8 cellular contexts compared by ENCODE assay signal in the genomic region with DNA sequence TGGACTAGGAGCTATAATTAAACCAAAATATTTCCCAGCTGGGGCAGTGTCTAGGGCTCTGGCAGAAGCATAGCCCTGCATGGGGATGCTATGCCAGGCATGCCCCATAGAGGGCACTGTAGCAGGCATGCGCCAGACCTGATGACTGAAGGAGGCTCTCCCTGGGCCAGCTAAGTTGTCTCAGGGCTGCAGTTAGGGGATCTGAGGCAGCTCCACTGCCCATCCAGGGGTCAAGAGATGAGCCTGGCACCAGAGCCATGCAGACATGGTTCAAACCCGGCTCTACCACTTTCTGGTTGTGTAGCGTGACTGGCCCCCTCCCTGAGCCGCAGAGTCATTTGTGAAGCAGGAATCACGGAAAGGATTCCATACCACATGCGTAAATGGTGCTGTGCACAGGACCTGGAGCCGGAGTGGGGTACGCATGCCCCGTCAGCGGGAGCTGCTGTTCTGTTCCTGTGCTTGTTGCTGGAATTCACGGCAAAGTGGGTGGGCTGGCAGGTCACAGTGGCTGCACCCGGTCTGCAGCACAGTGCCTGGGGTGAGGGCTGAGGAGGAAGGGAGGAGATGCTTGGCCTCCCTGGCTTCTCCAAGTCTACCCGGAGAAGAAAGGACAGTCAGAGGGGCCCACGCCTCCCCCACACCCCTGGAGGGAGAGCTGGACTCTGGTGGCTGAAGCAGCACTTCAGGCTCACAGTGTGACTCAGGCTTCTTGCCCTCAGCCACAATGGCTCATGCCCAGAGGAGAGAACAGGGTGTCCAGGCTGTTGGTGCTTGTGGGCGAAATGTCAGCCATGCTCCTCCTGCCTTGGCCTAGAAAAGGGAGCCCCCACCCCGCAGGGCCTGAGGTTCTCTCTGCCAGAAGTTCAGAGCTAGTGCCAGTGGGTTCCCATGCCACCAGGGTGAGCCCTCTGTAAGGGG. TPM values are rescaled to one million over a fixed set of nuclear protein-coding genes. Genes with fewer than 3 reads are reported as not detected.
DNase-seq lines count a peak whose midpoint lies in the region; ATAC-seq and TF ChIP-seq lines count a peak whose summit lies in the region.

No MANE protein-coding gene starts in this region.

- H3K4me2 ChIP-seq in skeletal muscle satellite cell (ENCODE audit: low read length) = peak overlapping the region; percentile 33

- peaks cover 42% of the 10 kb centered on the region for H3K4me1 ChIP-seq in skeletal muscle satellite cell (ENCODE audit: control insufficient read depth, insufficient read depth, low read length)

- H3K36me3 ChIP-seq in skeletal muscle satellite cell (ENCODE audit: insufficient read depth, low read length) = peaks cover 8% of the 10 kb centered on the region

- TF ChIP-seq CTCF in GM12873 (IDR thresholded peaks at IDR 0.05; ENCODE audit: insufficient read depth, low read depth, low read length, missing control alignments) (peak; percentile 98), omental fat pad (IDR thresholded peaks at IDR 0.05) (no peak)

- ATAC-seq in HG02938 (IDR thresholded peaks at IDR 0.05; ENCODE audit: unreplicated experiment) = peak; percentile 52
- no peak for ATAC-seq in omental fat pad (ENCODE audit: low FRiP score)

- H3K27me3 ChIP-seq in skeletal muscle satellite cell (ENCODE audit: control insufficient read depth, insufficient read depth, low read length) = no peaks in the 10 kb centered on the region

- DNase-seq in SKM-1 (lab: John Stamatoyannopoulos, UW; ENCODE audit: unreplicated experiment) (peak; percentile 38), amniotic stem cell (lab: John Stamatoyannopoulos, UW) (peak; percentile 9), hepatic stellate cell (ENCODE audit: low spot score) (peak; percentile 90), omental fat pad (ENCODE audit: low spot score) (no peak), KG1 (lab: John Stamatoyannopoulos, UW) (no peak)

- no peak overlapping the region for H3K4me3 ChIP-seq in skeletal muscle satellite cell (ENCODE audit: low read length)

- H3K9me3 ChIP-seq in skeletal muscle satellite cell (replicated peaks; ENCODE audit: low read length) = no peaks in the 10 kb centered on the region

- no peak overlapping the region for H3K9ac ChIP-seq in skeletal muscle satellite cell (ENCODE audit: low read depth, low read length)

RNA-seq across cellular contexts. Expression of gene DNASE1L3, which starts 43.1 kb away (rescaled TPM):
- total RNA-seq in skeletal muscle satellite cell (2012; rRNA removed) = not detected in 2 replicates
- 10 to 100 TPM in 1 of 4 donors, 1 to 10 TPM in 3; 1.1 to 20.5 (median 3.8) TPM for total RNA-seq in omental fat pad

Comparison
In these comparisons a context has a peak if more than half of its experiments do, and no peak if none do; other contexts are left out.
1. DNase-seq: peak in SKM-1 (single experiment), amniotic stem cell (single experiment) and hepatic stellate cell (single experiment); none in omental fat pad (single experiment) and KG1 (single experiment).